ENCODE assay signal across 18 cellular contexts in genomic region chr4:81378398-81378797, GRCh38.
"Had no signal": no experiment of that assay in that cellular context is flagged by ENCODE, and none has a peak within 500 bp of the region (broad histone marks: within the 10 kb centered on the region; RNA-seq: fewer than 3 reads in every experiment).

No MANE protein-coding gene starts in this region.

- H3K4me1 Mint-ChIP-seq: activated naive CD8-positive, alpha-beta T cell treated with anti-CD3 and anti-CD28 coated beads, Interleukin-2, amount 50 U/mL, for 24 hours; activated T-helper 17 cell treated with anti-CD3 and anti-CD28 coated beads, Interleukin-2, amount 50 U/mL, for 72 hours; stimulated activated naive CD8-positive, alpha-beta T cell treated with anti-CD3 and anti-CD28 coated beads, Interleukin-15, amount 100 ng/mL, for 72 hours had no signal

- H3K4me3 ChIP-seq: ascending aorta, breast epithelium, lower lobe of right lung, prostate gland, sigmoid colon, spleen had no signal

- H3K4me3 Mint-ChIP-seq: activated naive CD4-positive, alpha-beta T cell treated with anti-CD3 and anti-CD28 coated beads for 36 hours; activated naive CD8-positive, alpha-beta T cell treated with anti-CD3 and anti-CD28 coated beads, Interleukin-2, amount 50 U/mL, for 24 hours; activated T-helper 17 cell treated with anti-CD3 and anti-CD28 coated beads, Interleukin-2, amount 50 U/mL, for 72 hours; effector memory CD8-positive, alpha-beta T cell; mesothelial cell of epicardium; stimulated activated naive CD8-positive, alpha-beta T cell treated with anti-CD3 and anti-CD28 coated beads, Interleukin-15, amount 100 ng/mL, for 72 hours had no signal

- H3K27me3 ChIP-seq: ascending aorta, breast epithelium, sigmoid colon had no signal

- H3K4me1 ChIP-seq: ascending aorta, breast epithelium, lower lobe of right lung, spleen had no signal

- H3K36me3 Mint-ChIP-seq: mesothelial cell of epicardium had no signal

- DNase-seq: activated CD4-positive, alpha-beta T cell treated with anti-CD3 and anti-CD28 coated beads, Interleukin-2, amount 50 U/mL, for 48 hours; activated CD4-positive, CD25-positive, alpha-beta regulatory T cell treated with anti-CD3 and anti-CD28 coated beads, Interleukin-2, amount 50 U/mL, for 72 hours; activated naive CD4-positive, alpha-beta T cell treated with anti-CD3 and anti-CD28 coated beads for 36 hours; activated naive CD8-positive, alpha-beta T cell treated with anti-CD3 and anti-CD28 coated beads, Interleukin-2, amount 50 U/mL, for 24 hours; cerebellar nuclear complex; dermis blood vessel endothelial cell; effector memory CD8-positive, alpha-beta T cell; left colon; lower lobe of right lung; sigmoid colon; spleen; stimulated activated naive CD8-positive, alpha-beta T cell treated with anti-CD3 and anti-CD28 coated beads, Interleukin-15, amount 100 ng/mL, for 72 hours; T1000 had no signal

- H3K36me3 ChIP-seq: ascending aorta, breast epithelium, lower lobe of right lung, prostate gland, sigmoid colon, spleen had no signal

- H3K27ac ChIP-seq: ascending aorta, breast epithelium, lower lobe of right lung, prostate gland, sigmoid colon, spleen had no signal

- H3K9me3 ChIP-seq: ascending aorta, lower lobe of right lung, prostate gland, sigmoid colon, spleen had no signal

- ATAC-seq: activated naive CD8-positive, alpha-beta T cell treated with anti-CD3 and anti-CD28 coated beads, Interleukin-2, amount 50 U/mL, for 24 hours; activated T-helper 17 cell treated with anti-CD3 and anti-CD28 coated beads, Interleukin-2, amount 50 U/mL, for 72 hours; effector memory CD8-positive, alpha-beta T cell; left colon; lower lobe of right lung; stimulated activated naive CD8-positive, alpha-beta T cell treated with anti-CD3 and anti-CD28 coated beads, Interleukin-15, amount 100 ng/mL, for 72 hours had no signal

- H3K9me3 Mint-ChIP-seq: activated naive CD4-positive, alpha-beta T cell treated with anti-CD3 and anti-CD28 coated beads for 36 hours; activated naive CD8-positive, alpha-beta T cell treated with anti-CD3 and anti-CD28 coated beads, Interleukin-2, amount 50 U/mL, for 24 hours; activated T-helper 17 cell treated with anti-CD3 and anti-CD28 coated beads, Interleukin-2, amount 50 U/mL, for 72 hours; effector memory CD8-positive, alpha-beta T cell; stimulated activated naive CD8-positive, alpha-beta T cell treated with anti-CD3 and anti-CD28 coated beads, Interleukin-15, amount 100 ng/mL, for 72 hours had no signal

- H3K27ac Mint-ChIP-seq: activated naive CD4-positive, alpha-beta T cell treated with anti-CD3 and anti-CD28 coated beads for 36 hours; activated naive CD8-positive, alpha-beta T cell treated with anti-CD3 and anti-CD28 coated beads, Interleukin-2, amount 50 U/mL, for 24 hours; activated T-helper 17 cell treated with anti-CD3 and anti-CD28 coated beads, Interleukin-2, amount 50 U/mL, for 72 hours; effector memory CD8-positive, alpha-beta T cell; mesothelial cell of epicardium; stimulated activated naive CD8-positive, alpha-beta T cell treated with anti-CD3 and anti-CD28 coated beads, Interleukin-15, amount 100 ng/mL, for 72 hours had no signal
